In genomic region chr13:20702945-20703784, GRCh38 we compare ENCODE assay signal across 8 cellular contexts. TPM values are rescaled to one million over a fixed set of nuclear protein-coding genes. Genes with fewer than 3 reads are reported as not detected.
DNase-seq lines count a peak whose midpoint lies in the region; ATAC-seq and TF ChIP-seq lines count a peak whose summit lies in the region.

A gene with protein sequence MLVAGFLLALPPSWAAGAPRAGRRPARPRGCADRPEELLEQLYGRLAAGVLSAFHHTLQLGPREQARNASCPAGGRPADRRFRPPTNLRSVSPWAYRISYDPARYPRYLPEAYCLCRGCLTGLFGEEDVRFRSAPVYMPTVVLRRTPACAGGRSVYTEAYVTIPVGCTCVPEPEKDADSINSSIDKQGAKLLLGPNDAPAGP (plus strand): TSS chr13:20703699. CDS start chr13:20704002, 303 bp downstream.

- 0% methylated on average over 10 of the region's 95 CpGs for WGBS in esophagus muscularis mucosa
- 1 to 2% methylated on average over 31 to 59 of the region's 95 CpGs for WGBS in upper lobe of left lung, 2 donors

- H3K36me3 Mint-ChIP-seq in naive thymus-derived CD8-positive, alpha-beta T cell = no peaks in the 10 kb centered on the region

- ATAC-seq in GM21526 (IDR thresholded peaks at IDR 0.05; ENCODE audit: low FRiP score, unreplicated experiment) (peak; percentile 27), upper lobe of left lung (ENCODE audit: low FRiP score in 2 of 2) (peak; percentile 50 to 62)
- peak; percentile 32 to 43 for ATAC-seq in naive thymus-derived CD8-positive, alpha-beta T cell

- in situ Hi-C loops in KBM-7 (cut with MboI; ENCODE audit: low pct_unique_long_range_greater_than_20kb, low sequenced_read_pairs) = no loop called here

- H3K27ac ChIP-seq in esophagus muscularis mucosa (replicated peaks in 1 of 4) (peak within 1 kb of the TSS; percentile 63 to 83 (median 80)), upper lobe of left lung (peak within 1 kb of the TSS in 3 of 4 donors; percentile 52 to 65 (median 61))

- H3K4me1 ChIP-seq in esophagus muscularis mucosa = peaks cover 7 to 25% (median 20%) of the 10 kb centered on the region in 4 donors
- H3K4me1 ChIP-seq in upper lobe of left lung = peaks cover 8 to 25% (median 10%) of the 10 kb centered on the region in 4 donors

- no peaks in the 10 kb centered on the region for H3K9me3 ChIP-seq in esophagus muscularis mucosa
- H3K9me3 ChIP-seq in upper lobe of left lung = no peaks in the 10 kb centered on the region

- TF ChIP-seq EP300 in esophagus muscularis mucosa (IDR thresholded peaks at IDR 0.05) (no peak), upper lobe of left lung (IDR thresholded peaks at IDR 0.05) (no peak)

- H3K4me3 ChIP-seq in esophagus muscularis mucosa = peak within 1 kb of the TSS; percentile 66 to 88 (median 76)
- H3K4me3 ChIP-seq in upper lobe of left lung = peak within 1 kb of the TSS; percentile 34 to 87 (median 64)

- DNase-seq in GF-D8 (lab: John Stamatoyannopoulos, UW) = peak; percentile 19
- peak; percentile 57 for DNase-seq in KBM-7
- DNase-seq in activated CD8-positive, alpha-beta memory T cell treated with anti-CD3 and anti-CD28 coated beads for 24 hours = peak; percentile 82
- DNase-seq in esophagus muscularis mucosa (ENCODE audit: extremely low spot score) = no peak
- peak in 9 of 10 donors; percentile 18 to 67 (median 43) for DNase-seq in naive thymus-derived CD8-positive, alpha-beta T cell
- peak in 1 of 2 donors; percentile 91 for DNase-seq in upper lobe of left lung
- no peak for DNase-seq in GDM1 (lab: John Stamatoyannopoulos, UW)

- intact Hi-C loops in esophagus muscularis mucosa (cut with DNase I) = no loop called here

- peaks cover 9 to 17% (median 11%) of the 10 kb centered on the region in 4 donors for H3K4me1 Mint-ChIP-seq in naive thymus-derived CD8-positive, alpha-beta T cell

- H3K36me3 ChIP-seq in esophagus muscularis mucosa = no peaks in the 10 kb centered on the region
- H3K36me3 ChIP-seq in upper lobe of left lung = no peaks in the 10 kb centered on the region

- TF ChIP-seq POLR2A in esophagus muscularis mucosa (IDR thresholded peaks at IDR 0.05; ENCODE audit: low read depth) = no peak
- TF ChIP-seq POLR2A in upper lobe of left lung (IDR thresholded peaks at IDR 0.05) = no peak

- H3K4me3 Mint-ChIP-seq in naive thymus-derived CD8-positive, alpha-beta T cell = peak within 1 kb of the TSS; percentile 87 to 97 (median 92)

- no peaks in the 10 kb centered on the region for H3K9me3 Mint-ChIP-seq in naive thymus-derived CD8-positive, alpha-beta T cell

- H3K27me3 Mint-ChIP-seq in naive thymus-derived CD8-positive, alpha-beta T cell = peaks cover 8 to 22% (median 11%) of the 10 kb centered on the region in 5 donors

- H3K27me3 ChIP-seq in esophagus muscularis mucosa (no peaks in the 10 kb centered on the region), upper lobe of left lung (peaks cover 0 to 3% (median 0%) of the 10 kb centered on the region in 4 donors)

- POLR2A ChIA-PET in naive thymus-derived CD8-positive, alpha-beta T cell (lab: Charles Lee) = interaction anchor here (1.0 to 1.5 kb wide), 3 partner anchors 70 to 227 kb away, joined by 3 to 8 read pairs (median 4); partner anchors contain the start of gene EEF1AKMT1

- H3K27ac Mint-ChIP-seq in naive thymus-derived CD8-positive, alpha-beta T cell = peak within 1 kb of the TSS; percentile 62 to 96 (median 88)

- no peak for TF ChIP-seq CTCF in esophagus muscularis mucosa (IDR thresholded peaks at IDR 0.05)
- no peak for TF ChIP-seq CTCF in upper lobe of left lung (IDR thresholded peaks at IDR 0.05)

RNA-seq across cellular contexts. Expression of the gene that starts here (rescaled TPM):
- total RNA-seq in esophagus muscularis mucosa = 1 to 10 TPM; 4.2 to 9.9 (median 6.7) TPM
- total RNA-seq in naive thymus-derived CD8-positive, alpha-beta T cell = under 1 TPM; 0.22 to 0.26 TPM
- under 1 TPM; 0.11 to 0.50 (median 0.16) TPM for polyA plus RNA-seq in naive thymus-derived CD8-positive, alpha-beta T cell
- total RNA-seq in upper lobe of left lung = 1 to 10 TPM; 1.0 to 6.4 (median 2.4) TPM

Comparison
In these comparisons a context has a peak if more than half of its experiments do, and no peak if none do; other contexts are left out.
1. Peak in DNase-seq and ATAC-seq in naive thymus-derived CD8-positive, alpha-beta T cell; RNA of the gene not detected or under 1 TPM.
2. DNase-seq: peak in GF-D8 (single experiment), KBM-7 (single experiment) and activated CD8-positive, alpha-beta memory T cell treated with anti-CD3 and anti-CD28 coated beads for 24 hours (single experiment); none in esophagus muscularis mucosa (single experiment) and GDM1 (single experiment).
3. Peak in every context shown above with its lines, with median percentiles within 50 percentile points of each other: ATAC-seq.